8 cellular contexts compared by ENCODE assay signal in the genomic region with DNA sequence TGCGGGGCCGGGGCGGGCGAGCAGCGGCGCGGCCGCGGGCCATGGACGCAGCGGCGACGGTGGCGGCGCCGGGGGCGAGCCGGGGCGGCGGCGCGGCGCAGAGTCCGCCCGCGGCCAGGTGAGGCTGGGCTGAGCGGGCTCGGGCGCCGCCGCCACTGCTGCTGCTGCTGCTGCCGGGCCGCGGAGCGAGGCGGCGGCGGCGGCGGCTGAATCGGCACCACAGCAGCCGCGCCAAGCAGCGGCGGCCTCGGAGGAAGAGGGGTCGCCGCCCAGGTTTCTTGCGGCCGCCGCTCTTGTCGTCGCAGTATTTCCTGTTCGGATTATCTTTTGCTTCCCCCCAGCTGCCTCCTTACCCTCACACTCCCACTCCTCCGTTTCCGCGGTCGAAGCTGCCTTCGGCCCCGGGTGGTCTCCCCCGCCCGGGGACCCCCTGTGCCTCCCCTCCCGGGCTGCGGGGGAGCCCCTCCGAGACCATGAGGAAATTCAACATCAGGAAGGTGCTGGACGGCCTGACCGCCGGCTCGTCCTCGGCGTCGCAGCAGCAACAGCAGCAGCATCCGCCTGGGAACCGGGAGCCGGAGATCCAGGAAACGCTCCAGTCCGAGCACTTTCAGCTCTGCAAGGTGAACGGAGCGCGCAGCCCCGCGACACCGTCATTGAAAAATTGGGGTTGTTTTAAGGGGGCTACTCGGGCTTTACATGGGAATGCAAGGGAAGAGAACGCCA. TPM values are rescaled to one million over a fixed set of nuclear protein-coding genes. Genes with fewer than 3 reads are reported as not detected.
DNase-seq lines count a peak whose midpoint lies in the region; ATAC-seq and TF ChIP-seq lines count a peak whose summit lies in the region.

A gene (plus strand): TSS at position 358 of the 726 bp plus-strand sequence. CDS start 116 bp downstream, at position 474.

- H3K36me3 ChIP-seq in Caco-2 (ENCODE audit: control insufficient read depth, insufficient read depth, low read length): no peaks in the 10 kb centered on the region
- H3K36me3 ChIP-seq in left ventricle myocardium inferior: no peaks in the 10 kb centered on the region

- ATAC-seq in GM19455 (IDR thresholded peaks at IDR 0.05; ENCODE audit: unreplicated experiment) (peak; percentile 30), HG03565 (IDR thresholded peaks at IDR 0.05; ENCODE audit: unreplicated experiment) (peak; percentile 19)

- DNase-seq in Caco-2 (peak in 1 of 2 experiments; percentile 52), T follicular helper cell (ENCODE audit: low read depth) (peak; percentile 6), amniotic epithelial cell (ENCODE audit: low read depth) (peak; percentile 36), left ventricle myocardium inferior (peak; percentile 58), progenitor cell of endocrine pancreas (ENCODE audit: low spot score, unreplicated experiment) (peak; percentile 19), MV-4-11 (lab: John Stamatoyannopoulos, UW) (no peak)

- TF ChIP-seq CTCF in Caco-2 (IDR thresholded peaks at IDR 0.05; ENCODE audit: insufficient read depth in 1 of 2, low read depth in 1 of 2, low read length in 1 of 2, severe bottlenecking in 1 of 2, unreplicated experiment in 1 of 2) (no peak), left ventricle myocardium inferior (IDR thresholded peaks at IDR 0.05; ENCODE audit: borderline replicate concordance) (no peak), progenitor cell of endocrine pancreas (IDR thresholded peaks at IDR 0.05; ENCODE audit: unreplicated experiment) (no peak)

- intact Hi-C loops in Caco-2 (cut with micrococcal nuclease; ENCODE audit: unreplicated experiment) (loop anchor here (5.0 kb wide), 2 partner anchors 122 to 142 kb away; no protein-coding TSS in a partner anchor), left ventricle myocardium inferior (cut with micrococcal nuclease) (no loop called here)

- H3K4me3 ChIP-seq in Caco-2 (ENCODE audit: low read depth, low read length) (peak within 1 kb of the TSS; percentile 69), left ventricle myocardium inferior (peak within 1 kb of the TSS; percentile 84)

- CTCF ChIA-PET in Caco-2 (lab: Charles Lee): no interaction called here

- no peaks in the 10 kb centered on the region for H3K27me3 ChIP-seq in Caco-2 (replicated peaks; ENCODE audit: control insufficient read depth, insufficient read depth, low read length)
- no peaks in the 10 kb centered on the region for H3K27me3 ChIP-seq in left ventricle myocardium inferior (ENCODE audit: low read depth)

- H3K4me1 Mint-ChIP-seq in Caco-2 (ENCODE audit: low read depth, unreplicated experiment) (peaks cover 14% of the 10 kb centered on the region), progenitor cell of endocrine pancreas (ENCODE audit: low read depth) (peaks cover 19% of the 10 kb centered on the region)

- POLR2A ChIA-PET in Caco-2 (lab: Charles Lee): no interaction called here

- H3K4me1 ChIP-seq in Caco-2 (peaks cover 11% of the 10 kb centered on the region; the same call in 1 of the 2 replicates), left ventricle myocardium inferior (peaks cover 57% of the 10 kb centered on the region)

- H3K27me3 Mint-ChIP-seq in Caco-2 (ENCODE audit: insufficient read depth, unreplicated experiment) (no peaks in the 10 kb centered on the region), progenitor cell of endocrine pancreas (no peaks in the 10 kb centered on the region)

- H3K4me3 Mint-ChIP-seq in Caco-2 (ENCODE audit: unreplicated experiment) (peak within 1 kb of the TSS; percentile 98), progenitor cell of endocrine pancreas (ENCODE audit: low read depth) (peak within 1 kb of the TSS; percentile 94)

- peak within 1 kb of the TSS; percentile 96 for H3K27ac ChIP-seq in left ventricle myocardium inferior (replicated peaks)

- no TSS peak for BruUV-seq in Caco-2 (replicated peaks; lab: Mats Ljungman, UMichigan)

- H3K36me3 Mint-ChIP-seq in Caco-2 (ENCODE audit: insufficient read depth, unreplicated experiment): peaks cover 5% of the 10 kb centered on the region
- H3K36me3 Mint-ChIP-seq in progenitor cell of endocrine pancreas (ENCODE audit: insufficient read depth): no peaks in the 10 kb centered on the region

- H3K9me3 ChIP-seq in Caco-2: no peaks in the 10 kb centered on the region
- H3K9me3 ChIP-seq in left ventricle myocardium inferior (replicated peaks): no peaks in the 10 kb centered on the region

- H3K27ac Mint-ChIP-seq in Caco-2 (ENCODE audit: unreplicated experiment) (peak within 1 kb of the TSS; percentile 94), progenitor cell of endocrine pancreas (peak within 1 kb of the TSS; percentile 98)

- H3K9me3 Mint-ChIP-seq in Caco-2 (ENCODE audit: unreplicated experiment) (no peaks in the 10 kb centered on the region), progenitor cell of endocrine pancreas (ENCODE audit: low read depth) (no peaks in the 10 kb centered on the region)

RNA-seq across cellular contexts. Expression of the gene that starts here (rescaled TPM):
- total RNA-seq in Caco-2 (2022) (17.7 and 17.9 TPM in 2 replicates), left ventricle myocardium inferior (14.4 TPM), progenitor cell of endocrine pancreas (43.0 and 43.7 TPM in 2 replicates)
